Comparison of ENCODE assay signal across 9 cellular contexts in the genomic region with DNA sequence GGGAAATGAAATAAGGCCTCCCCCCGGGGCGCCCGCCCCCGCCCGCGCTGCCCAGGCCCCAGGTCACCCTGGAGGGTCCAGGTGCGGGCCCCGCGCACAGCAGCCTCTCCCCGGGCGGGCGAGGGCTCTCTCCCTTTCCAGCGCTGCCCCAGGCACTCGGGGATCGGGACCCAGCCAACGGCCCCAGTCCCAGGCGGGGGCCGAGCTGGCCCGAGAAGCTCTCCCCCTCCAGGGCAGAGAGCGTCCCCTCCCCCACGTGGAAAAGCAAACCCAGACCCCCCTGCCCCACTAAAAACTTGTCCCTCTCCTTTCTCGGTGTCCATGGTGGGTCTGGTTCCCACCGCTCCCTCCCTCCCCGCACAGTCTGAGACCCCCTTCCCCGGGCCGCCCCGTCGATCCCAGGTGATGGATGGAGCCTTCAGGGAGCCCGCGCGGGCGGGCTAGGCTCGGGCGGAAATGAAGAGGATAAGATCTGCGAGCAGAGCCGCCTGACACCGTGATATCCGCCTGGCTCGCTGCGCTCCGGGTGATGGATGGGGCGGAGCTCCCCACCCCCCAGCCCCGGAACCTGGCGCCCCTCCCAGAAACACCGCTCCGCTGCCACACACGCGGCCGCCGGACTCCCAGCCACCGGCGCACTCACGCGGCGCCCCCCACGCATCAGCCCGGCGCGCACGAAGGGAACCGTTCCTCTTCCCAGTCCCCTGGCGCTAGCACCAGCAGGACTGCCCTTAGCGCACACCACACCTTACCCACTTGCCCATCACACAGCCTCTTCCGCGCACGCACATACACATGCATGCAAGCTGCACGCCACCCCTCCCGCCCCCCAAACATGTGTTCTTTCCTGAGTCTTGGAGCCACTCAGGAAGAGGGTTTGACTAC.
DNase-seq lines count a peak whose midpoint lies in the region; ATAC-seq lines count a peak whose summit lies in the region.
"Had no signal": no experiment of that assay in that cellular context is flagged by ENCODE, and none has a peak within 500 bp of the region (broad histone marks: within the 10 kb centered on the region; RNA-seq: fewer than 3 reads in every experiment).

No MANE protein-coding gene starts in this region.

- peaks cover 5% of the 10 kb centered on the region for H3K27me3 ChIP-seq in layer of hippocampus (ENCODE audit: control insufficient read depth, insufficient read depth, low read length)

- peak; percentile 46 for ATAC-seq in HG03095 (IDR thresholded peaks at IDR 0.05; ENCODE audit: unreplicated experiment)
- no peak for ATAC-seq in GM18861 (IDR thresholded peaks at IDR 0.05; ENCODE audit: unreplicated experiment)

- peak overlapping the region; percentile 30 for H3K27ac ChIP-seq in layer of hippocampus (ENCODE audit: low read depth, low read length)
- H3K27ac ChIP-seq: 22Rv1 had no signal

- peak; percentile 66 for DNase-seq in DMS 273 (lab: John Stamatoyannopoulos, UW; ENCODE audit: unreplicated experiment)
- no peak for DNase-seq in DMS 273 treated with DMSO at 0.1 percent for 48 hours (lab: John Stamatoyannopoulos, UW)
- DNase-seq in T-helper 1 cell: peak; percentile 60 to 85 (median 71)
- DNase-seq in astrocyte of the hippocampus (ENCODE audit: low read depth, low spot score): peak; percentile 58
- peak; percentile 73 for DNase-seq in stimulated activated CD4-positive, alpha-beta T cell treated with anti-CD3 and anti-CD28 coated beads, Interleukin-4, amount 100 ng/mL, for 24 hours
